Comparison of ENCODE assay signal across 1 cellular context in the genomic region with DNA sequence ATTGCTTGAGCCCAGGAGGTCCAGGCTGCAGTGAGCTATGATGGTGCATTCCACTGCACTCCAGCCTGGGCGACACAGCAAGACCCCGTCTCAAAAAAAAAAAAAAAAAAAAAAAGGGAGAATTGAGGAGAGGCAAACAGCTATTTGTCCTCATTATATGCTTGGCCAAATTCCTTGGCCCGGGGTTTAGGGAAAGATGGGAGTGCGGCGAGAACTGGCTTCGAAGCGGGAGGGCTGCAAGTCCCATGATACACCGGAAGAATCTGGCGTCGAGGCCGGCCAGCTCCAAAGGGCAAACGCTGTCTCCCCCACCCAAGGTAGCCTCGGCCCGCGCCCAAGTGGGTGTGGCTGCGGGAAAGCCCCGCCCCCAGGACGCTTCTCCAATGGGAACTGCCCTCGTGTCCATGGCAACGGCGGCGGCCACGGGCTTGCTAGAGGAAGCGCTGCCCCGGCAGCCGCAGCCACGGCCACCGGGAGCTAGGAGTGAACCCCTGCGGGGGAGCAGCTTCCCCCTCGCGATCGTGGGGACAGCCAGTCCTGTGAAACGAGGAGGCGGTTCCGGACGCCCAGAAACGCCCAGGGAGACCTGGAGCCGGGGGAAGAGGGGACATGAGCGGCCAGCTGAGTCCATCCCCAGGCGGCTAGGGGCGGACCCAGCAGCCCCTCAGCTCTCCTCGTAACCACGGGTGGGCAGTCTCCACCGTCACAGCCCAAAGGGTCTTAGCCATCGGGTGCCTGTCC.
TF ChIP-seq lines count a peak whose summit lies in the region.

A gene with protein sequence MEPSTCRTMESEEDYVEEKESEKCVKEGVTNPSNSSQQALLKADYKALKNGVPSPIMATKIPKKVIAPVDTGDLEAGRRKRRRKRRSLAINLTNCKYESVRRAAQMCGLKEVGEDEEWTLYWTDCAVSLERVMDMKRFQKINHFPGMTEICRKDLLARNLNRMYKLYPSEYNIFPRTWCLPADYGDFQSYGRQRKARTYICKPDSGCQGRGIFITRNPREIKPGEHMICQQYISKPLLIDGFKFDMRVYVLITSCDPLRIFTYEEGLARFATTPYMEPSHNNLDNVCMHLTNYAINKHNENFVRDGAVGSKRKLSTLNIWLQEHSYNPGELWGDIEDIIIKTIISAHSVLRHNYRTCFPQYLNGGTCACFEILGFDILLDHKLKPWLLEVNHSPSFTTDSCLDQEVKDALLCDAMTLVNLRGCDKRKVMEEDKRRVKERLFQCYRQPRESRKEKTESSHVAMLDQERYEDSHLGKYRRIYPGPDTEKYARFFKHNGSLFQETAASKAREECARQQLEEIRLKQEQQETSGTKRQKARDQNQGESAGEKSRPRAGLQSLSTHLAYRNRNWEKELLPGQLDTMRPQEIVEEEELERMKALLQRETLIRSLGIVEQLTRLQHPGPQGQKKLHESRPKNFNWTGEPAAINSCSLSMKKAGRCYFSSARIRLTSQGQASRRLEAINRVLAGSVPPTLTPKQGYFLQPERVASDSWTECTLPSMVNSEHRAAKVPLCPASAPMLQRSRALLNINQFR (plus strand): TSS at position 434 of the 741 bp plus-strand sequence. CDS start 1,075 bp downstream, outside the sequence.

TF ChIP-seq in H1, 55 proteins besides CTCF, POLR2A, EP300 and RAD21:
- TF ChIP-seq SIN3A (conservative IDR thresholded peaks at IDR 0.05 in 1 of 2, IDR thresholded peaks at IDR 0.05 in 1 of 2; ENCODE audit: low read depth in 1 of 2, low read length in 2 of 2) (peak; percentile 84 to 92; a peak in 3 of 4 replicates), ASH2L (IDR thresholded peaks at IDR 0.05; ENCODE audit: low read length) (peak; percentile 64), SP1 (IDR thresholded peaks at IDR 0.05; ENCODE audit: low read depth, low read length) (peak; percentile 55; the same call in 1 of the 2 replicates), HDAC2 (IDR thresholded peaks at IDR 0.05; ENCODE audit: borderline replicate concordance in 1 of 2, low read depth in 2 of 2, low read length in 2 of 2) (peak; percentile 40 to 89; a peak in 1 of 4 replicates), TAF1 (IDR thresholded peaks at IDR 0.05; ENCODE audit: low read depth, low read length) (peak; percentile 28; the same call in 1 of the 2 replicates), TBP (IDR thresholded peaks at IDR 0.05; ENCODE audit: low read depth, low read length) (no peak), SAP30 (IDR thresholded peaks at IDR 0.05; ENCODE audit: insufficient read depth, insufficient replicate concordance, low read length) (peak; percentile 28), KDM4A (IDR thresholded peaks at IDR 0.05; ENCODE audit: low read depth, low read length, severe bottlenecking) (peak; percentile 71), RBBP5 (IDR thresholded peaks at IDR 0.05; ENCODE audit: borderline replicate concordance, low read depth, low read length) (0 out of 2 replicates have a peak, but pooled peaks have one; percentile 53), KDM1A (IDR thresholded peaks at IDR 0.05; ENCODE audit: borderline replicate concordance, low read length) (peak; percentile 82; the same call in 1 of the 2 replicates), GTF2F1 (IDR thresholded peaks at IDR 0.05; ENCODE audit: borderline replicate concordance, low read depth, low read length) (no peak), CHD1 (IDR thresholded peaks at IDR 0.05; ENCODE audit: low read depth, low read length) (no peak), KDM5A (IDR thresholded peaks at IDR 0.05; ENCODE audit: low read length) (no peak)
- TF ChIP-seq, protein P1, sequence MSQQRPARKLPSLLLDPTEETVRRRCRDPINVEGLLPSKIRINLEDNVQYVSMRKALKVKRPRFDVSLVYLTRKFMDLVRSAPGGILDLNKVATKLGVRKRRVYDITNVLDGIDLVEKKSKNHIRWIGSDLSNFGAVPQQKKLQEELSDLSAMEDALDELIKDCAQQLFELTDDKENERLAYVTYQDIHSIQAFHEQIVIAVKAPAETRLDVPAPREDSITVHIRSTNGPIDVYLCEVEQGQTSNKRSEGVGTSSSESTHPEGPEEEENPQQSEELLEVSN (IDR thresholded peaks at IDR 0.05), result peak; percentile 68
- TF ChIP-seq, protein P2, sequence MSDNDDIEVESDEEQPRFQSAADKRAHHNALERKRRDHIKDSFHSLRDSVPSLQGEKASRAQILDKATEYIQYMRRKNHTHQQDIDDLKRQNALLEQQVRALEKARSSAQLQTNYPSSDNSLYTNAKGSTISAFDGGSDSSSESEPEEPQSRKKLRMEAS (IDR thresholded peaks at IDR 0.05), result 0 out of 2 replicates have a peak, but pooled peaks have one; percentile 12
TF ChIP-seq in H1: peak in this region for 11.
